Comparison of ENCODE assay signal across 28 cellular contexts in the genomic region with DNA sequence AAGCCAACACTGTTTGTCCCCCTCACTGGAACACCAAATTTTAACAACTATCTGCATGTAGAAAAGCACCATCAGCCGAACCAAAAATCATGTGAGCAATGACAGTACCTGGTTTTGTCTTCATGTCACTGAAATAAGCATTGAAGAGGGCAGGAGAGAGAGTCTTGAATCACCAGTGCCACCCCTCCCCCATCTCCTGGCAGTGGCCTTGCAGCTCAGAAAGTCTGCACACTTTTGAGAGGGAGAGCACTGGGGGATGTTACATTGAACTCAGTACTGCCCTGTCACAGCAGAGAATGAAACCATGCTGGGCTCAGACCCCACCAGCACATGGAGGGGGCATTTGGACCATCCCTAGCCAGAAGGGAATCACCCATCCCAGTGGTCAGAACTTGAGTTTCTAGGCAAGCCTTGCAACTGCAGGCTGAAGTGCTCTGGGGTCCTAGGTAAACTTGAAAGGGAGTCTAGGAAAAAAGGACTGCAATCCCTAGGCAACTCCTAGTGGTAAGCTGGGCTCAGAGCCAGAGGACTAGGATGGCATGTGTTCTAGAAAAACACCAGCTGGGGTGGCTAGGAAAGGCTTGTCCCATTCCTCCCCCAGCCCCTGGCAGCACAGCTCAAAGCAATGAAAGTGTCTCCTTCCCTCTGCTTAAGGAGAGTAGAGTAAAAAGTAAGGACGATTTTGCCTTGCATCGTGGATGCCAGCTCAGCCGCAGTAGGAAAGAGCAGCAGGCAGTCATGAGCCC.
DNase-seq lines count a peak whose midpoint lies in the region; ATAC-seq and TF ChIP-seq lines count a peak whose summit lies in the region.
"Had no signal": no experiment of that assay in that cellular context is flagged by ENCODE, and none has a peak within 500 bp of the region (broad histone marks: within the 10 kb centered on the region; RNA-seq: fewer than 3 reads in every experiment).

No MANE protein-coding gene starts in this region.

- in situ Hi-C loops in brain microvascular endothelial cell (cut with HindIII; ENCODE audit: low pct_ligation_motif_present, low sequenced_read_pairs), result no loop called here

- no peaks in the 10 kb centered on the region for H3K9me3 ChIP-seq in right atrium auricular region
- H3K9me3 ChIP-seq in lung (ENCODE audit: control insufficient read depth in 2 of 2, insufficient read depth in 1 of 2, low read length in 1 of 2), result peaks cover 0 to 5% of the 10 kb centered on the region in 2 donors
- H3K9me3 ChIP-seq in vagina, result no peaks in the 10 kb centered on the region
- H3K9me3 ChIP-seq: neutrophil, prostate gland, transverse colon had no signal

- no peak for TF ChIP-seq CTCF in right atrium auricular region (IDR thresholded peaks at IDR 0.05)
- TF ChIP-seq CTCF in lung (IDR thresholded peaks at IDR 0.05; ENCODE audit: control extremely low read depth, extremely low read depth), result no peak
- no peak for TF ChIP-seq CTCF in vagina (IDR thresholded peaks at IDR 0.05)
- TF ChIP-seq CTCF in brain microvascular endothelial cell (IDR thresholded peaks at IDR 0.05; ENCODE audit: low read depth, low read length, missing control alignments), result no peak

- H3K4me1 ChIP-seq in right atrium auricular region (no peaks in the 10 kb centered on the region), lung (ENCODE audit: control insufficient read depth in 2 of 2, insufficient read depth in 2 of 2, low read length in 2 of 2) (no peaks in the 10 kb centered on the region), vagina (no peaks in the 10 kb centered on the region)
- H3K4me1 ChIP-seq: prostate gland, transverse colon had no signal

- intact Hi-C loops in Right ventricle myocardium superior (cut with DNase I), result no loop called here
- intact Hi-C loops in vagina (cut with DNase I), result no loop called here

- WGBS in lung, 2 donors, result 76 to 89% methylated on average over 4 of the region's 4 CpGs

- H3K27me3 ChIP-seq in right atrium auricular region (no peaks in the 10 kb centered on the region), lung (ENCODE audit: control insufficient read depth, insufficient read depth) (no peaks in the 10 kb centered on the region), vagina (no peaks in the 10 kb centered on the region), brain microvascular endothelial cell (replicated peaks) (no peaks in the 10 kb centered on the region)
- H3K27me3 ChIP-seq: neutrophil, transverse colon had no signal

- H3K36me3 ChIP-seq in right atrium auricular region (no peaks in the 10 kb centered on the region), lung (ENCODE audit: control insufficient read depth in 2 of 2, insufficient read depth in 2 of 2, low read length in 2 of 2) (no peaks in the 10 kb centered on the region), vagina (no peaks in the 10 kb centered on the region), brain microvascular endothelial cell (replicated peaks) (no peaks in the 10 kb centered on the region)
- H3K36me3 ChIP-seq: neutrophil, prostate gland, transverse colon had no signal

- ATAC-seq in Right ventricle myocardium superior (ENCODE audit: poor library complexity) (no peak), lung (ENCODE audit: insufficient read depth, low FRiP score) (no peak), HG02884 (IDR thresholded peaks at IDR 0.05; ENCODE audit: unreplicated experiment) (no peak)
- ATAC-seq: left lobe of liver had no signal

- no peak overlapping the region for H3K4me3 ChIP-seq in right atrium auricular region
- H3K4me3 ChIP-seq in lung, result no peak overlapping the region
- no peak overlapping the region for H3K4me3 ChIP-seq in vagina
- H3K4me3 ChIP-seq in brain microvascular endothelial cell (ENCODE audit: low read depth, low read length), result no peak overlapping the region
- H3K4me3 ChIP-seq: prostate gland, SK-N-MC, transverse colon had no signal

- no peak for TF ChIP-seq POLR2A in vagina (IDR thresholded peaks at IDR 0.05)

- H3K27ac ChIP-seq in right atrium auricular region (no peak overlapping the region), lung (ENCODE audit: low read depth in 1 of 2, low read length in 1 of 2) (no peak overlapping the region), vagina (no peak overlapping the region), brain microvascular endothelial cell (no peak overlapping the region)
- H3K27ac ChIP-seq: epithelial cell of prostate, neutrophil, prostate gland, SK-N-MC, transverse colon had no signal

- peak; percentile 18 for DNase-seq in right atrium auricular region (ENCODE audit: low spot score)
- DNase-seq in Right ventricle myocardium superior, result no peak
- peak; percentile 29 for DNase-seq in NCI-H69 (lab: John Stamatoyannopoulos, UW)
- DNase-seq in lung (ENCODE audit: low spot score), result peak; percentile 27
- DNase-seq in vagina (ENCODE audit: extremely low spot score in 2 of 2), result peak; percentile 56 to 88
- no peak for DNase-seq in brain microvascular endothelial cell
- no peak for DNase-seq in EL
- DNase-seq: activated effector memory CD4-positive, alpha-beta T cell treated with anti-CD3 and anti-CD28 coated beads, Interleukin-2, amount 50 U/mL, for 16 hours; activated naive CD8-positive, alpha-beta T cell treated with anti-CD3 and anti-CD28 coated beads for 36 hours; activated T-cell treated with anti-CD3 and anti-CD28 coated beads, Interleukin-2, amount 50 U/mL, for 24 hours; AML-193; aorta; CD4-positive, alpha-beta memory T cell; cortex of kidney; effector memory CD4-positive, alpha-beta T cell; HCEC 1CT; IMR-90; mesendoderm; NCI-H187; NCI-H774; stimulated activated CD4-positive, alpha-beta T cell treated with anti-CD3 and anti-CD28 coated beads, Interleukin-4, amount 100 ng/mL, for 24 hours; transverse colon had no signal

Comparison
In these comparisons a context has a peak if more than half of its experiments do, and no peak if none do; other contexts are left out.
1. DNase-seq: peak in right atrium auricular region (single experiment), NCI-H69 (single experiment), lung (single experiment) and vagina (2 of 2); none in Right ventricle myocardium superior (single experiment), brain microvascular endothelial cell (single experiment) and EL (single experiment).